Comparison of ENCODE assay signal across 18 cellular contexts in genomic region chr17:31758646-31759045, GRCh38.
DNase-seq lines count a peak whose midpoint lies in the region; ATAC-seq, FAIRE-seq and TF ChIP-seq lines count a peak whose summit lies in the region.
"Had no signal": no experiment of that assay in that cellular context is flagged by ENCODE, and none has a peak within 500 bp of the region (broad histone marks: within the 10 kb centered on the region; RNA-seq: fewer than 3 reads in every experiment).

No MANE protein-coding gene starts in this region.

- H3K4me2 ChIP-seq in IMR-90 (ENCODE audit: low read depth, low read length) (no peak overlapping the region), astrocyte (ENCODE audit: low read length) (no peak overlapping the region), mesenchymal stem cell (ENCODE audit: low read length, poor library complexity, severe bottlenecking) (no peak overlapping the region)

- no peaks in the 10 kb centered on the region for H3K36me3 ChIP-seq in IMR-90 (ENCODE audit: control insufficient read depth, insufficient read depth, low read length)
- H3K36me3 ChIP-seq in astrocyte (ENCODE audit: insufficient read depth, low read length) = no peaks in the 10 kb centered on the region
- no peaks in the 10 kb centered on the region for H3K36me3 ChIP-seq in mesenchymal stem cell (ENCODE audit: control insufficient read depth in 1 of 2, insufficient read depth in 2 of 2, low read depth in 1 of 2, low read length in 2 of 2)

- H3K18ac ChIP-seq in IMR-90 (ENCODE audit: low read depth, low read length) = no peak overlapping the region
- H3K18ac ChIP-seq in mesenchymal stem cell (ENCODE audit: low read depth in 1 of 2, low read length in 2 of 2) = no peak overlapping the region

- H3K4me3 ChIP-seq in IMR-90 (ENCODE audit: insufficient read depth, low read depth, low read length) (no peak overlapping the region), astrocyte (ENCODE audit: insufficient read depth, low read depth, low read length) (no peak overlapping the region), mesenchymal stem cell (ENCODE audit: insufficient read depth in 1 of 2, low read depth in 1 of 2, low read length in 2 of 2) (no peak overlapping the region)

- H3K27me3 ChIP-seq in IMR-90 (ENCODE audit: control insufficient read depth, insufficient read depth, low read length) = no peaks in the 10 kb centered on the region
- H3K27me3 ChIP-seq in astrocyte (ENCODE audit: insufficient read depth, low read length) = no peaks in the 10 kb centered on the region
- no peaks in the 10 kb centered on the region for H3K27me3 ChIP-seq in mesenchymal stem cell (ENCODE audit: control insufficient read depth in 1 of 2, insufficient read depth in 1 of 2, low read length in 2 of 2)

- H2BK120ac ChIP-seq in IMR-90 (ENCODE audit: low read depth, low read length) (no peak overlapping the region), mesenchymal stem cell (ENCODE audit: low read depth, low read length) (no peak overlapping the region)

- POLR2A ChIA-PET in IMR-90 (lab: Charles Lee; ENCODE audit: unreplicated experiment) = no interaction called here

- no peak for TF ChIP-seq RAD21 in IMR-90 (IDR thresholded peaks at IDR 0.05; ENCODE audit: low read length)

- H3K9me3 ChIP-seq in IMR-90 (ENCODE audit: control insufficient read depth, insufficient read depth, low read length) = peaks cover 3% of the 10 kb centered on the region
- no peaks in the 10 kb centered on the region for H3K9me3 ChIP-seq in astrocyte (ENCODE audit: insufficient read depth, low read depth, low read length)
- no peaks in the 10 kb centered on the region for H3K9me3 ChIP-seq in mesenchymal stem cell (ENCODE audit: control insufficient read depth, low read length)

- no peak overlapping the region for H4K91ac ChIP-seq in IMR-90 (ENCODE audit: insufficient read depth, low read depth, low read length)
- H4K91ac ChIP-seq in mesenchymal stem cell (ENCODE audit: low read length) = no peak overlapping the region

- no peak overlapping the region for H2BK12ac ChIP-seq in mesenchymal stem cell (ENCODE audit: low read length in 2 of 2)

- no peak overlapping the region for H3K14ac ChIP-seq in IMR-90 (replicated peaks; ENCODE audit: low read depth, low read length)
- H3K14ac ChIP-seq in mesenchymal stem cell (ENCODE audit: low read length in 2 of 2) = no peak overlapping the region

- H2BK5ac ChIP-seq in IMR-90 (ENCODE audit: low read depth, low read length, poor library complexity, severe bottlenecking) = no peak overlapping the region
- H2BK5ac ChIP-seq in mesenchymal stem cell (ENCODE audit: low read depth, low read length, poor library complexity, severe bottlenecking) = no peak overlapping the region

- H2AK5ac ChIP-seq in IMR-90 (ENCODE audit: low read depth, low read length) (no peak overlapping the region), mesenchymal stem cell (ENCODE audit: low read length, severe bottlenecking) (no peak overlapping the region)

- H2AK9ac ChIP-seq in IMR-90 (replicated peaks; ENCODE audit: low read depth, low read length, poor library complexity) = no peak overlapping the region

- H3K4me1 Mint-ChIP-seq in astrocyte (ENCODE audit: low read depth, unreplicated experiment) = peaks cover 2% of the 10 kb centered on the region
- no peaks in the 10 kb centered on the region for H3K4me1 Mint-ChIP-seq in activated naive CD4-positive, alpha-beta T cell treated with anti-CD3 and anti-CD28 coated beads for 36 hours (ENCODE audit: low read depth)

- CTCF ChIA-PET in IMR-90 (lab: Yijun Ruan, JAX) = no interaction called here
- CTCF ChIA-PET in activated naive CD4-positive, alpha-beta T cell treated with anti-CD3 and anti-CD28 coated beads for 36 hours (lab: Charles Lee) = no interaction called here

- no peak overlapping the region for H3K4me3 Mint-ChIP-seq in astrocyte (ENCODE audit: unreplicated experiment)
- no peak overlapping the region for H3K4me3 Mint-ChIP-seq in activated naive CD4-positive, alpha-beta T cell treated with anti-CD3 and anti-CD28 coated beads for 36 hours
- H3K4me3 Mint-ChIP-seq: CD14-positive monocyte; CD8-positive, alpha-beta T cell had no signal

- no peak overlapping the region for H4K5ac ChIP-seq in IMR-90 (ENCODE audit: low read depth, low read length)

- H3K36me3 Mint-ChIP-seq in astrocyte (ENCODE audit: low read depth, unreplicated experiment) = peaks cover 2% of the 10 kb centered on the region
- no peaks in the 10 kb centered on the region for H3K36me3 Mint-ChIP-seq in activated naive CD4-positive, alpha-beta T cell treated with anti-CD3 and anti-CD28 coated beads for 36 hours (ENCODE audit: low read depth)
- H3K36me3 Mint-ChIP-seq: CD14-positive monocyte; CD8-positive, alpha-beta T cell had no signal

- WGBS in IMR-90 (ENCODE audit: extremely low coverage in 2 of 2, insufficient read length in 1 of 2), 2 experiments = no CpG with 5 or more reads among the region's 1 CpG
- WGBS in mesenchymal stem cell = no CpG with 5 or more reads among the region's 1 CpG

- H3K9ac ChIP-seq in IMR-90 (ENCODE audit: low read depth, low read length) (no peak overlapping the region), astrocyte (ENCODE audit: low read length) (no peak overlapping the region), mesenchymal stem cell (ENCODE audit: low read length) (no peak overlapping the region)

- H3K56ac ChIP-seq in IMR-90 (ENCODE audit: extremely low read depth, insufficient read depth, low read length) = no peak overlapping the region

- intact Hi-C loops in IMR-90 (cut with micrococcal nuclease) = no loop called here
- intact Hi-C loops in activated naive CD4-positive, alpha-beta T cell treated with anti-CD3 and anti-CD28 coated beads for 36 hours (cut with micrococcal nuclease) = no loop called here

- TF ChIP-seq CTCF in IMR-90 (conservative IDR thresholded peaks at IDR 0.05; ENCODE audit: low read depth, low read length) (no peak), astrocyte (IDR thresholded peaks at IDR 0.05; ENCODE audit: insufficient read depth, low read depth, low read length) (no peak)

- no peak overlapping the region for H3K4ac ChIP-seq in IMR-90 (ENCODE audit: low read depth, low read length)
- no peak overlapping the region for H3K4ac ChIP-seq in mesenchymal stem cell (ENCODE audit: low read depth in 1 of 2, low read length in 2 of 2)

- 0 out of 3 replicates have a peak overlapping the region, but pooled peaks have one; percentile 10 for H2BK15ac ChIP-seq in IMR-90 (ENCODE audit: low read depth, low read length)
- no peak overlapping the region for H2BK15ac ChIP-seq in mesenchymal stem cell (ENCODE audit: low read depth, poor library complexity, severe bottlenecking)

- no peak overlapping the region for H3K27ac Mint-ChIP-seq in astrocyte (ENCODE audit: unreplicated experiment)
- no peak overlapping the region for H3K27ac Mint-ChIP-seq in activated naive CD4-positive, alpha-beta T cell treated with anti-CD3 and anti-CD28 coated beads for 36 hours
- H3K27ac Mint-ChIP-seq: CD14-positive monocyte; CD8-positive, alpha-beta T cell had no signal

- H3K4me1 ChIP-seq in IMR-90 (ENCODE audit: control insufficient read depth, insufficient read depth, low read length) = peaks cover 5% of the 10 kb centered on the region
- H3K4me1 ChIP-seq in astrocyte (ENCODE audit: insufficient read depth, low read length) = peaks cover 7% of the 10 kb centered on the region
- H3K4me1 ChIP-seq in mesenchymal stem cell (ENCODE audit: control insufficient read depth, insufficient read depth, low read depth, low read length) = no peaks in the 10 kb centered on the region

- H2BK20ac ChIP-seq in IMR-90 (ENCODE audit: low read depth, low read length) = no peak overlapping the region

- no TSS peak for BruUV-seq in IMR-90 (replicated peaks; lab: Mats Ljungman, UMichigan)

- H3K9me3 Mint-ChIP-seq in astrocyte (ENCODE audit: unreplicated experiment) = peaks cover 2% of the 10 kb centered on the region
- H3K9me3 Mint-ChIP-seq in activated naive CD4-positive, alpha-beta T cell treated with anti-CD3 and anti-CD28 coated beads for 36 hours = no peaks in the 10 kb centered on the region
- H3K9me3 Mint-ChIP-seq: CD8-positive, alpha-beta T cell had no signal

- dilution Hi-C loops in IMR-90 (cut with HindIII; ENCODE audit: low sequenced_read_pairs, unreplicated experiment) = no loop called here

- H4K8ac ChIP-seq in IMR-90 (ENCODE audit: low read depth in 2 of 2, low read length in 2 of 2) (no peak overlapping the region), mesenchymal stem cell (ENCODE audit: low read length) (no peak overlapping the region)

- in situ Hi-C loops in IMR-90 (cut with MboI; ENCODE audit: low sequenced_read_pairs) = no loop called here

- H4K20me1 ChIP-seq in IMR-90 (ENCODE audit: insufficient read depth, low read length) (no peaks in the 10 kb centered on the region), astrocyte (ENCODE audit: insufficient read depth, low read length) (no peaks in the 10 kb centered on the region)

- H3K79me2 ChIP-seq in astrocyte (ENCODE audit: insufficient read depth, low read length) = no peaks in the 10 kb centered on the region

- H3K79me1 ChIP-seq in IMR-90 (ENCODE audit: low read depth in 1 of 2, low read length in 2 of 2) (no peaks in the 10 kb centered on the region), mesenchymal stem cell (replicated peaks; ENCODE audit: low read length, poor library complexity, severe bottlenecking) (no peaks in the 10 kb centered on the region)

- H3K27ac ChIP-seq in IMR-90 (ENCODE audit: insufficient read depth, low read length) = no peak overlapping the region
- no peak overlapping the region for H3K27ac ChIP-seq in astrocyte (ENCODE audit: low read depth, low read length)
- H3K27ac ChIP-seq in mesenchymal stem cell (ENCODE audit: low read length, poor library complexity, severe bottlenecking) = no peak overlapping the region
- H3K27ac ChIP-seq: HL-60 had no signal

- H2AFZ ChIP-seq in IMR-90 (replicated peaks; ENCODE audit: low read length, poor library complexity) (no peak overlapping the region), astrocyte (ENCODE audit: low read depth, low read length) (no peak overlapping the region), mesenchymal stem cell (ENCODE audit: low read depth, low read length) (no peak overlapping the region)

- H3K23ac ChIP-seq in IMR-90 (ENCODE audit: low read depth, low read length) (no peak overlapping the region), mesenchymal stem cell (ENCODE audit: low read length in 2 of 2) (no peak overlapping the region)

- no peak for FAIRE-seq in astrocyte (lab: Jason Lieb, UNC)
- FAIRE-seq: D721Med, H54 had no signal

- peaks cover 4% of the 10 kb centered on the region for H3K27me3 Mint-ChIP-seq in astrocyte (ENCODE audit: low read depth, unreplicated experiment)
- peaks cover 6% of the 10 kb centered on the region for H3K27me3 Mint-ChIP-seq in activated naive CD4-positive, alpha-beta T cell treated with anti-CD3 and anti-CD28 coated beads for 36 hours (ENCODE audit: low read depth)

- DNase-seq in AG20443 (ENCODE audit: low spot score) = peak; percentile 28
- DNase-seq in IMR-90 = peak; percentile 59
- DNase-seq in astrocyte (ENCODE audit: low read depth) = peak; percentile 45
- DNase-seq in mesenchymal stem cell = peak; percentile 24
- no peak for DNase-seq in amygdala (lab: John Stamatoyannopoulos, UW)
- no peak for DNase-seq in activated CD4-positive, alpha-beta T cell treated with anti-CD3 and anti-CD28 coated beads for 48 hours
- DNase-seq in activated naive CD4-positive, alpha-beta T cell treated with anti-CD3 and anti-CD28 coated beads for 36 hours = no peak
- DNase-seq: ACHN; CD8-positive, alpha-beta T cell; COR-L47; DMS153; DND-41; GF-D8 had no signal

- peaks cover 2% of the 10 kb centered on the region; the same call in 1 of the 2 replicates for H3K9me1 ChIP-seq in IMR-90 (ENCODE audit: insufficient read depth, low read length)

- no peak for TF ChIP-seq POLR2A in IMR-90 (IDR thresholded peaks at IDR 0.05; ENCODE audit: low read depth, low read length)

- no peak for ATAC-seq in IMR-90 (ENCODE audit: low read depth)
- ATAC-seq: CD8-positive, alpha-beta T cell; HCT116 had no signal

Comparison
In these comparisons a context has a peak if more than half of its experiments do, and no peak if none do; other contexts are left out.
1. DNase-seq: peak in AG20443 (single experiment), IMR-90 (single experiment), astrocyte (single experiment) and mesenchymal stem cell (single experiment); none in amygdala (0 of 56), activated CD4-positive, alpha-beta T cell treated with anti-CD3 and anti-CD28 coated beads for 48 hours (single experiment) and activated naive CD4-positive, alpha-beta T cell treated with anti-CD3 and anti-CD28 coated beads for 36 hours (single experiment).